ENCODE assay signal across 16 cellular contexts in genomic region chr3:178367817-178368617, GRCh38.
DNase-seq lines count a peak whose midpoint lies in the region; ATAC-seq, FAIRE-seq and TF ChIP-seq lines count a peak whose summit lies in the region.
"Had no signal": no experiment of that assay in that cellular context is flagged by ENCODE, and none has a peak within 500 bp of the region (broad histone marks: within the 10 kb centered on the region; RNA-seq: fewer than 3 reads in every experiment).

No MANE protein-coding gene starts in this region.

- ATAC-seq in psoas muscle = peak; percentile 90 to 99 (median 96)
- ATAC-seq in GM21723 (IDR thresholded peaks at IDR 0.05; ENCODE audit: unreplicated experiment) = no peak
- ATAC-seq in GM18858 (IDR thresholded peaks at IDR 0.05; ENCODE audit: unreplicated experiment) = no peak
- ATAC-seq: activated CD8-positive, alpha-beta T cell treated with anti-CD3 and anti-CD28 coated beads, Interleukin-2, amount 10 ng/mL, durations not matched to agents 7 days and 5 days had no signal

- H3K4me1 ChIP-seq in psoas muscle = peaks cover 9% of the 10 kb centered on the region
- H3K4me1 ChIP-seq in ovary (ENCODE audit: insufficient read depth) = no peaks in the 10 kb centered on the region

- H3K36me3 ChIP-seq in psoas muscle (ENCODE audit: insufficient read depth in 1 of 2, low read depth in 1 of 2) (no peaks in the 10 kb centered on the region), ovary (no peaks in the 10 kb centered on the region)

- DNase-seq in NCI-H1092 treated with DMSO at 0.1 percent for 48 hours (lab: John Stamatoyannopoulos, UW) (peak; percentile 83), NCI-H69 (lab: John Stamatoyannopoulos, UW) (peak; percentile 40), fibroblast of mammary gland (ENCODE audit: low read depth) (peak; percentile 14), psoas muscle (no peak), RCC 7860 (ENCODE audit: low spot score) (no peak), ovary (no peak)
- DNase-seq: activated CD8-positive, alpha-beta T cell treated with anti-CD3 and anti-CD28 coated beads, Interleukin-2, amount 10 ng/mL, durations not matched to agents 7 days and 5 days; effector CD8-positive, alpha-beta T cell; EL; retina; SHP77; stimulated activated CD4-positive, alpha-beta T cell treated with anti-CD3 and anti-CD28 coated beads, Interleukin-4, amount 100 ng/mL, for 1 hour had no signal

- H3K27me3 ChIP-seq in psoas muscle (ENCODE audit: insufficient read depth in 3 of 3, low read length in 2 of 3) (no peaks in the 10 kb centered on the region), ovary (no peaks in the 10 kb centered on the region)

- TF ChIP-seq EP300 in ovary (IDR thresholded peaks at IDR 0.05) = no peak

- no peak for FAIRE-seq in RCC 7860 (lab: Jason Lieb, UNC)
- FAIRE-seq: GM12891, HTR-8/SVneo had no signal

- H3K4me3 ChIP-seq in fibroblast of mammary gland (ENCODE audit: control insufficient read depth, low read depth, low read length) = no peak overlapping the region
- H3K4me3 ChIP-seq in psoas muscle = no peak overlapping the region
- H3K4me3 ChIP-seq in ovary = no peak overlapping the region

- H3K9me3 ChIP-seq in psoas muscle = no peaks in the 10 kb centered on the region
- no peaks in the 10 kb centered on the region for H3K9me3 ChIP-seq in ovary

- TF ChIP-seq POLR2A in ovary (IDR thresholded peaks at IDR 0.05) = no peak

- intact Hi-C loops in psoas muscle (cut with DNase I) (no loop called here), ovary (cut with DNase I) (no loop called here)

- TF ChIP-seq CTCF in fibroblast of mammary gland (conservative IDR thresholded peaks at IDR 0.05; ENCODE audit: control insufficient read depth, insufficient read depth, low read depth, low read length) (no peak), psoas muscle (IDR thresholded peaks at IDR 0.05) (no peak), ovary (IDR thresholded peaks at IDR 0.05) (no peak)

- 33 to 58% (median 43%) methylated on average over 4 of the region's 4 CpGs for WGBS in psoas muscle, 3 donors
- WGBS in ovary, 3 donors = 22 to 37% (median 23%) methylated on average over 4 of the region's 4 CpGs

- H3K27ac ChIP-seq in psoas muscle (peak overlapping the region; percentile 43), ovary (no peak overlapping the region)

Comparison
In these comparisons a context has a peak if more than half of its experiments do, and no peak if none do; other contexts are left out.
1. DNase-seq: peak in NCI-H1092 treated with DMSO at 0.1 percent for 48 hours (single experiment), NCI-H69 (single experiment) and fibroblast of mammary gland (single experiment); none in psoas muscle (0 of 2), RCC 7860 (single experiment) and ovary (0 of 5).
2. ATAC-seq: peak in psoas muscle (4 of 4); none in GM21723 (single experiment) and GM18858 (single experiment).